In genomic region chr6:56534680-56535419, GRCh38 we compare ENCODE assay signal across 26 cellular contexts.
DNase-seq lines count a peak whose midpoint lies in the region; ATAC-seq and TF ChIP-seq lines count a peak whose summit lies in the region.
"Had no signal": no experiment of that assay in that cellular context is flagged by ENCODE, and none has a peak within 500 bp of the region (broad histone marks: within the 10 kb centered on the region; RNA-seq: fewer than 3 reads in every experiment).

No MANE protein-coding gene starts in this region.

- peaks cover 100% of the 10 kb centered on the region for H3K4me1 ChIP-seq in Karpas-422 (ENCODE audit: low read length)
- H3K4me1 ChIP-seq: SJCRH30 had no signal

- H3K27ac ChIP-seq in Karpas-422 (ENCODE audit: low read length) (peak overlapping the region; percentile 98), caudate nucleus (ENCODE audit: low read depth, low read length) (peak overlapping the region; percentile 61)
- H3K27ac ChIP-seq: C4-2B, esophagus squamous epithelium, SJCRH30, skin epidermis, stomach had no signal

- H3K9ac ChIP-seq in Karpas-422 (ENCODE audit: low read length), result peak overlapping the region; percentile 18; the same call in 1 of the 2 replicates

- H3K36me3 ChIP-seq in Karpas-422 (ENCODE audit: insufficient read depth, low read length), result peaks cover 43% of the 10 kb centered on the region

- peaks cover 64% of the 10 kb centered on the region for H3K79me2 ChIP-seq in Karpas-422 (ENCODE audit: low read length)

- no peak overlapping the region for H3K4me3 Mint-ChIP-seq in stimulated activated naive CD8-positive, alpha-beta T cell treated with anti-CD3 and anti-CD28 coated beads, Interleukin-15, amount 100 ng/mL, for 72 hours
- H3K4me3 Mint-ChIP-seq: activated naive CD4-positive, alpha-beta T cell treated with anti-CD3 and anti-CD28 coated beads, Interleukin-2, amount 50 U/mL, for 24 hours; nephron progenitor cell had no signal

- no peaks in the 10 kb centered on the region for H3K4me1 Mint-ChIP-seq in stimulated activated naive CD8-positive, alpha-beta T cell treated with anti-CD3 and anti-CD28 coated beads, Interleukin-15, amount 100 ng/mL, for 72 hours
- H3K4me1 Mint-ChIP-seq: activated naive CD4-positive, alpha-beta T cell treated with anti-CD3 and anti-CD28 coated beads, Interleukin-2, amount 50 U/mL, for 24 hours had no signal

- TF ChIP-seq CTCF in GM20000 (IDR thresholded peaks at IDR 0.05; ENCODE audit: extremely low read depth, missing control alignments), result no peak

- H4K20me1 ChIP-seq in Karpas-422 (ENCODE audit: insufficient read depth, low read depth, low read length), result no peaks in the 10 kb centered on the region

- no peak overlapping the region for H3K27ac Mint-ChIP-seq in stimulated activated naive CD8-positive, alpha-beta T cell treated with anti-CD3 and anti-CD28 coated beads, Interleukin-15, amount 100 ng/mL, for 72 hours
- H3K27ac Mint-ChIP-seq: activated naive CD4-positive, alpha-beta T cell treated with anti-CD3 and anti-CD28 coated beads, Interleukin-2, amount 50 U/mL, for 24 hours; nephron progenitor cell had no signal

- H3K27me3 ChIP-seq in Karpas-422 (ENCODE audit: low read length), result no peaks in the 10 kb centered on the region
- H3K27me3 ChIP-seq: esophagus squamous epithelium, SJCRH30, stomach had no signal

- peak; percentile 40 for ATAC-seq in left colon
- no peak for ATAC-seq in stimulated activated naive CD8-positive, alpha-beta T cell treated with anti-CD3 and anti-CD28 coated beads, Interleukin-15, amount 100 ng/mL, for 72 hours
- ATAC-seq: left ventricle myocardium superior had no signal

- H3K9me3 ChIP-seq in Karpas-422 (ENCODE audit: low read length), result no peaks in the 10 kb centered on the region
- H3K9me3 ChIP-seq: Caco-2, esophagus squamous epithelium, SJCRH30, stomach had no signal

- H3K9me3 Mint-ChIP-seq in stimulated activated naive CD8-positive, alpha-beta T cell treated with anti-CD3 and anti-CD28 coated beads, Interleukin-15, amount 100 ng/mL, for 72 hours, result no peaks in the 10 kb centered on the region
- H3K9me3 Mint-ChIP-seq: activated naive CD4-positive, alpha-beta T cell treated with anti-CD3 and anti-CD28 coated beads, Interleukin-2, amount 50 U/mL, for 24 hours; nephron progenitor cell had no signal

- H3K9me2 ChIP-seq in Karpas-422 (replicated peaks; ENCODE audit: insufficient read depth, low read length), result no peaks in the 10 kb centered on the region

- H2AFZ ChIP-seq in Karpas-422 (ENCODE audit: low read length), result no peak overlapping the region

- 0 out of 2 replicates have a peak overlapping the region, but pooled peaks have one; percentile 6 for H3K4me3 ChIP-seq in Karpas-422 (ENCODE audit: low read length)
- H3K4me3 ChIP-seq: esophagus squamous epithelium, SJCRH30, skin epidermis, stomach had no signal

- no peaks in the 10 kb centered on the region for H3K27me3 Mint-ChIP-seq in stimulated activated naive CD8-positive, alpha-beta T cell treated with anti-CD3 and anti-CD28 coated beads, Interleukin-15, amount 100 ng/mL, for 72 hours
- H3K27me3 Mint-ChIP-seq: activated naive CD4-positive, alpha-beta T cell treated with anti-CD3 and anti-CD28 coated beads, Interleukin-2, amount 50 U/mL, for 24 hours had no signal

- no peak for DNase-seq in Karpas-422
- no peak for DNase-seq in caudate nucleus (lab: John Stamatoyannopoulos, UW)
- DNase-seq in left colon, result no peak
- DNase-seq in middle frontal gyrus (ENCODE audit: extremely low spot score, low spot score), result no peak
- no peak for DNase-seq in NK-92 treated with Interleukin-12 subunit alpha and Interleukin-12 subunit beta, amount 100 ng/mL, for 24 hours (lab: John Stamatoyannopoulos, UW)
- no peak for DNase-seq in GM20000 (ENCODE audit: low spot score)
- no peak for DNase-seq in stimulated activated naive CD8-positive, alpha-beta T cell treated with anti-CD3 and anti-CD28 coated beads, Interleukin-15, amount 100 ng/mL, for 72 hours
- DNase-seq: activated CD4-positive, alpha-beta T cell treated with anti-CD3 and anti-CD28 coated beads, Interleukin-2, amount 50 U/mL, for 48 hours; activated CD4-positive, CD25-positive, alpha-beta regulatory T cell; aorta; Caco-2; DMS79; esophagus squamous epithelium; GF-D8; left ventricle myocardium superior; NCI-H187; NCI-H2171; NCI-H510A treated with DMSO at 0.1 percent for 48 hours; nephron progenitor cell; SJCRH30; stomach; T1000; trophoblast cell had no signal

- intact Hi-C loops in left colon (cut with DNase I, micrococcal nuclease), result no loop called here

- peak overlapping the region; percentile 88 for H3K4me2 ChIP-seq in Karpas-422 (ENCODE audit: low read depth, low read length, poor library complexity, severe bottlenecking)
